Comparison of ENCODE assay signal across 1 cellular context in genomic region chr2:71331581-71332412, GRCh38.
A peak's percentile ranks its signal among the peaks of the same experiment; 100 is the strongest.
TF ChIP-seq lines count a peak whose summit lies in the region.

Gene ZNF638 (plus strand): TSS chr2:71331782. CDS start chr2:71348955, 17,173 bp downstream.

TF ChIP-seq in K562, 482 proteins besides CTCF, POLR2A, EP300 and RAD21 (continued from another document and continues in another):
- TF ChIP-seq NR0B1 (IDR thresholded peaks at IDR 0.05; ENCODE audit: partially characterized antibody) (no peak), STAG1 (CRISPR knock-in tag; IDR thresholded peaks at IDR 0.05; ENCODE audit: borderline replicate concordance) (no peak), POLR2AphosphoS2 (IDR thresholded peaks at IDR 0.05; ENCODE audit: low read length) (peak; percentile 77; the same call in 1 of the 2 replicates), TCF7L2 (IDR thresholded peaks at IDR 0.05; ENCODE audit: low read depth, low read length) (no peak), ZSCAN32 (CRISPR knock-in tag; IDR thresholded peaks at IDR 0.05) (no peak), ATF7 (IDR thresholded peaks at IDR 0.05) (peak; percentile 70), FOXA1 (IDR thresholded peaks at IDR 0.05; ENCODE audit: borderline replicate concordance) (no peak), ZNF133 (CRISPR knock-in tag; IDR thresholded peaks at IDR 0.05) (no peak), ARID4B (CRISPR knock-in tag; IDR thresholded peaks at IDR 0.05) (peak; percentile 53; the same call in 1 of the 2 replicates), PHB (CRISPR knock-in tag; IDR thresholded peaks at IDR 0.05) (no peak), ZNF174 (CRISPR knock-in tag; IDR thresholded peaks at IDR 0.05) (no peak), TRIM24 (IDR thresholded peaks at IDR 0.05) (no peak), SOX6 (IDR thresholded peaks at IDR 0.05) (peak; percentile 31; the same call in 1 of the 2 replicates), ZNF140 (CRISPR knock-in tag; IDR thresholded peaks at IDR 0.05) (no peak), ZNF318 (IDR thresholded peaks at IDR 0.05; ENCODE audit: borderline replicate concordance in 1 of 2, low read depth in 1 of 2) (no peak), LEF1 (IDR thresholded peaks at IDR 0.05) (no peak), NUFIP1 (IDR thresholded peaks at IDR 0.05; ENCODE audit: partially characterized antibody) (no peak), CGGBP1 (CRISPR knock-in tag; IDR thresholded peaks at IDR 0.05) (no peak; the same call in 1 of the 2 replicates), RBM17 (IDR thresholded peaks at IDR 0.05; ENCODE audit: borderline replicate concordance, low read depth, low read length) (no peak), RHOXF2B (CRISPR knock-in tag; conservative IDR thresholded peaks at IDR 0.05) (no peak), HMG20A (CRISPR knock-in tag; conservative IDR thresholded peaks at IDR 0.05) (no peak), SFPQ (IDR thresholded peaks at IDR 0.05; ENCODE audit: low read depth, low read length) (no peak), CREB1 (IDR thresholded peaks at IDR 0.05) (no peak), CREB1 (CRISPR knock-in tag; IDR thresholded peaks at IDR 0.05) (no peak; the same call in 1 of the 2 replicates), CUX1 (CRISPR knock-in tag; IDR thresholded peaks at IDR 0.05) (no peak), SRSF7 (optimal IDR thresholded peaks at IDR 0.05; ENCODE audit: low read depth, low read length) (no peak), ARID3B (CRISPR knock-in tag; IDR thresholded peaks at IDR 0.05; ENCODE audit: borderline replicate concordance) (no peak), THAP7 (CRISPR knock-in tag; IDR thresholded peaks at IDR 0.05) (no peak), ZNF57 (CRISPR knock-in tag; IDR thresholded peaks at IDR 0.05) (no peak)
